In genomic region chr2:31378389-31378788, GRCh38 we compare ENCODE assay signal across 19 cellular contexts. TPM values are rescaled to one million over a fixed set of nuclear protein-coding genes. Genes with fewer than 3 reads are reported as not detected.
DNase-seq lines count a peak whose midpoint lies in the region; ATAC-seq and TF ChIP-seq lines count a peak whose summit lies in the region.
"Had no signal": no experiment of that assay in that cellular context is flagged by ENCODE, and none has a peak within 500 bp of the region (broad histone marks: within the 10 kb centered on the region; RNA-seq: fewer than 3 reads in every experiment).

No MANE protein-coding gene starts in this region.

- H3K36me3 ChIP-seq in Peyer's patch, result peaks cover 0 to 9% (median 0%) of the 10 kb centered on the region in 3 donors
- peaks cover 87% of the 10 kb centered on the region for H3K36me3 ChIP-seq in RWPE2 (ENCODE audit: low read depth)
- H3K36me3 ChIP-seq in right lobe of liver, result peaks cover 0 to 36% (median 9%) of the 10 kb centered on the region in 4 donors
- no peaks in the 10 kb centered on the region for H3K36me3 ChIP-seq in MM.1S (replicated peaks; ENCODE audit: insufficient read depth, low read length)

- no peaks in the 10 kb centered on the region for H3K9me3 ChIP-seq in Peyer's patch
- H3K9me3 ChIP-seq in RWPE2 (ENCODE audit: severe bottlenecking), result no peaks in the 10 kb centered on the region
- H3K9me3 ChIP-seq in right lobe of liver, result no peaks in the 10 kb centered on the region
- H3K9me3 ChIP-seq in MM.1S (replicated peaks; ENCODE audit: insufficient read depth, low read length), result no peaks in the 10 kb centered on the region
- H3K9me3 ChIP-seq: SK-N-SH had no signal

- TF ChIP-seq POLR2A in Peyer's patch (IDR thresholded peaks at IDR 0.05) (no peak), right lobe of liver (IDR thresholded peaks at IDR 0.05) (no peak)

- no peak overlapping the region for H3K4me3 ChIP-seq in Peyer's patch
- no peak overlapping the region for H3K4me3 ChIP-seq in RWPE2 (ENCODE audit: severe bottlenecking)
- no peak overlapping the region for H3K4me3 ChIP-seq in right lobe of liver
- H3K4me3 ChIP-seq in MM.1S (ENCODE audit: low read length), result no peak overlapping the region

- H3F3A ChIP-seq in MM.1S (ENCODE audit: insufficient read depth, low read length), result no peaks in the 10 kb centered on the region

- intact Hi-C loops in left ventricle myocardium superior (cut with micrococcal nuclease), result no loop called here
- intact Hi-C loops in right lobe of liver (cut with DNase I), result no loop called here

- H4K20me1 ChIP-seq in MM.1S (ENCODE audit: insufficient read depth, low read length), result no peaks in the 10 kb centered on the region

- H3K9ac ChIP-seq in MM.1S (ENCODE audit: low read length), result no peak overlapping the region
- H3K9ac ChIP-seq: SK-N-SH had no signal

- H3K4me1 ChIP-seq in Peyer's patch, result no peaks in the 10 kb centered on the region
- H3K4me1 ChIP-seq in RWPE2 (ENCODE audit: insufficient read depth, poor library complexity, severe bottlenecking), result peaks cover 18% of the 10 kb centered on the region
- H3K4me1 ChIP-seq in right lobe of liver, result peaks cover 0 to 12% (median 6%) of the 10 kb centered on the region in 4 donors
- H3K4me1 ChIP-seq in MM.1S (ENCODE audit: low read length), result no peaks in the 10 kb centered on the region

- TF ChIP-seq CTCF in Peyer's patch (IDR thresholded peaks at IDR 0.05) (no peak), RWPE2 (IDR thresholded peaks at IDR 0.05; ENCODE audit: poor library complexity, severe bottlenecking) (no peak), right lobe of liver (IDR thresholded peaks at IDR 0.05) (no peak), MM.1S (IDR thresholded peaks at IDR 0.05; ENCODE audit: low read length) (no peak)

- H3K27me3 ChIP-seq in Peyer's patch (no peaks in the 10 kb centered on the region), RWPE2 (ENCODE audit: insufficient read depth, poor library complexity, severe bottlenecking) (no peaks in the 10 kb centered on the region), right lobe of liver (no peaks in the 10 kb centered on the region), MM.1S (replicated peaks; ENCODE audit: insufficient read depth, low read length) (no peaks in the 10 kb centered on the region)

- no peaks in the 10 kb centered on the region for H3K79me2 ChIP-seq in MM.1S (ENCODE audit: low read length)

- no peak for ATAC-seq in RWPE2 (ENCODE audit: low read depth)
- peak; percentile 92 for ATAC-seq in left ventricle myocardium superior
- peak; percentile 98 to 99 (median 99) for ATAC-seq in right lobe of liver

- H3K9me2 ChIP-seq in MM.1S (replicated peaks; ENCODE audit: insufficient read depth, low read length), result no peaks in the 10 kb centered on the region
- H3K9me2 ChIP-seq: SK-N-SH had no signal

- peak in 2 of 3 donors; percentile 70 to 82 for DNase-seq in Peyer's patch
- DNase-seq in RWPE2 (ENCODE audit: low spot score), result no peak
- peak; percentile 53 for DNase-seq in left ventricle myocardium superior
- DNase-seq in right lobe of liver, result peak; percentile 82 to 92 (median 89)
- DNase-seq in Kasumi-1 (lab: John Stamatoyannopoulos, UW), result no peak
- no peak for DNase-seq in MM.1S
- no peak for DNase-seq in activated T-cell treated with anti-CD3 and anti-CD28 coated beads, Interleukin-2, amount 50 U/mL, for 1 hour
- DNase-seq: EL, GF-D8, NCI-H1092, NCI-H1436 treated with DMSO at 0.1 percent for 48 hours, NCI-H2029 treated with DMSO at 0.1 percent for 48 hours, NCI-H226, NCI-H510A treated with DMSO at 0.1 percent for 48 hours, NCI-H774, SHP77 treated with DMSO at 0.1 percent for 48 hours, SK-N-SH had no signal

- H3K27ac ChIP-seq in Peyer's patch (peak overlapping the region in 2 of 4 donors; percentile 48 to 67), RWPE2 (ENCODE audit: poor library complexity, severe bottlenecking) (peak overlapping the region; percentile 56), right lobe of liver (peak overlapping the region in 2 of 3 donors; percentile 51 to 58), MM.1S (ENCODE audit: low read length) (no peak overlapping the region)

- H3K4me2 ChIP-seq in MM.1S (ENCODE audit: low read depth, low read length), result no peak overlapping the region
- H3K4me2 ChIP-seq: SK-N-SH had no signal

- 36% methylated on average over 3 of the region's 3 CpGs for WGBS in right lobe of liver (ENCODE audit: insufficient coverage, low coverage, low lambda C conversion rate, missing lambda C conversion rate)

- H2AFZ ChIP-seq in MM.1S (ENCODE audit: low read length), result no peak overlapping the region

RNA-seq across cellular contexts. Expression of gene XDH, which starts 36.2 kb away (rescaled TPM):
- total RNA-seq in Peyer's patch, result 100 to 1,000 TPM in 1 of 4 donors, 10 to 100 TPM in 3; 19.0 to 108 (median 92.3) TPM
- total RNA-seq in left ventricle myocardium superior, result not detected
- 10 to 100 TPM; 26.7 to 62.0 (median 37.8) TPM for total RNA-seq in right lobe of liver
- total RNA-seq: CD4-positive, CD25-positive, alpha-beta regulatory T cell; OCI-LY7 had no signal

Comparison
In these comparisons a context has a peak if more than half of its experiments do, and no peak if none do; other contexts are left out.
1. DNase-seq: peak in Peyer's patch (2 of 3), left ventricle myocardium superior (single experiment) and right lobe of liver (3 of 3); none in RWPE2 (single experiment), Kasumi-1 (0 of 2), MM.1S (single experiment) and activated T-cell treated with anti-CD3 and anti-CD28 coated beads, Interleukin-2, amount 50 U/mL, for 1 hour (single experiment).
2. RNA of gene XDH, which starts 36.2 kb away (total RNA-seq): 19.0 to 108 TPM in Peyer's patch and 26.7 to 62.0 TPM in right lobe of liver; not detected in left ventricle myocardium superior (single experiment); every median in the first group is over 10 times any median in the second.